ENCODE assay signal across 8 cellular contexts in the genomic region with DNA sequence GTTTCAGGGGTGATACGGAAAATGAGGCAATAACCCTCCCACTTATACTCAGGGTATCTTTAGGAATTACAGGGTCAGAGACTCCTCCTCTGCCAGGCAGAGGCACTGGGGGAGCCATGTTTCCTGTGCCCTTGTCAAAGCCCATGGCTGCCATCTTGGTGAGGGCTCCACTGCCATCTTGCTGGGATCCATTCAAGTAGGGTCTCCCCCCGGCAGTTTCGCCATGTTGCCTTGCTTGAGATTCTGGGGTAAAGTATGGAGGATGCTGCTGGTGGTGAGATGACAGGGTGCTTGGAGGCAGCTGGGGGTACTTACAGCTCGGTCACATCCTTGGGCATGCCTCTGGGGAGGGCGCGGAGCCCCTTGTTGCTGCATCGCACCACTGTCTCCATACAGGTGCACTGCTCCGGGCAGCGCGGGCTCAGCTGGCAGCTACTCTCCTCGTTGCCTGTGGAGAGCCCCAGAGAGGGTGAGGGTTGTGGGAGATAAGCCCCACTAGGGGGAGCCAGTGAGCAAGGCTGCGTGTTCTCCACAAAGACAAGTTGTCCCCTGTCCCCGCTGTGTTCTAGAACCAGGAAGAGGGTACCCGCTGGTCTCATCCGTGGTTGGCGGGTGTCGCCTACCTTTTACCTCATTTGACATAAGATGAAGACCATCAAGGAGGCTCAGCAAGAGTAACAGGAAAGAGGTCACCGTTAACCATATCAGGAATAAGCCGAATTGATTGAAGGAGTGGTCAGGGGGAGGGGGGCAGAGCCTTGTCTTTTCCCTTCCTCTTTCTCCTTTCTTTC.
DNase-seq lines count a peak whose midpoint lies in the region; ATAC-seq and TF ChIP-seq lines count a peak whose summit lies in the region.

No MANE protein-coding gene starts in this region.

- CTCF ChIA-PET in PC-9 (lab: Charles Lee): no interaction called here

- H3K4me1 ChIP-seq in PC-9 (replicated peaks; ENCODE audit: insufficient read depth): no peaks in the 10 kb centered on the region
- no peaks in the 10 kb centered on the region for H3K4me1 ChIP-seq in right lobe of liver
- no peaks in the 10 kb centered on the region for H3K4me1 ChIP-seq in transverse colon

- H3K4me2 ChIP-seq in PC-9: no peak overlapping the region

- WGBS in right lobe of liver (ENCODE audit: insufficient coverage, low coverage, low lambda C conversion rate, missing lambda C conversion rate): 35% methylated on average over 9 of the region's 19 CpGs
- 70 to 75% methylated on average over 2 to 18 of the region's 19 CpGs for WGBS in transverse colon (ENCODE audit: low coverage in 1 of 2), 2 donors

- no peaks in the 10 kb centered on the region for H3K79me2 ChIP-seq in PC-9 (ENCODE audit: low read depth)

- in situ Hi-C loops in brain microvascular endothelial cell (cut with HindIII; ENCODE audit: low pct_ligation_motif_present, low sequenced_read_pairs): no loop called here
- in situ Hi-C loops in transverse colon (cut with MboI; ENCODE audit: low pct_ligation_motif_present in 1 of 4, low pct_unique_long_range_greater_than_20kb in 1 of 4, low sequenced_read_pairs in 3 of 4): no loop called here

- no peak for TF ChIP-seq POLR2A in right lobe of liver (IDR thresholded peaks at IDR 0.05)
- TF ChIP-seq POLR2A in transverse colon (IDR thresholded peaks at IDR 0.05): no peak

- intact Hi-C loops in Right ventricle myocardium inferior (cut with DNase I) (loop anchor here (10.0 kb wide), 1 partner anchor 137 kb away; no protein-coding TSS in a partner anchor), cardiac septum (cut with DNase I) (no loop called here), PC-9 (cut with micrococcal nuclease; ENCODE audit: unreplicated experiment) (no loop called here), right lobe of liver (cut with DNase I) (no loop called here), transverse colon (cut with DNase I; ENCODE audit: low total_unique reads) (no loop called here)

- no peak for TF ChIP-seq EP300 in transverse colon (IDR thresholded peaks at IDR 0.05; ENCODE audit: low read depth)

- ATAC-seq in Right ventricle myocardium inferior (peak; percentile 64), HG03378 (IDR thresholded peaks at IDR 0.05; ENCODE audit: unreplicated experiment) (peak; percentile 53), right lobe of liver (peak; percentile 71 to 78 (median 76)), GM18870 (IDR thresholded peaks at IDR 0.05; ENCODE audit: unreplicated experiment) (no peak)

- H3K9me2 ChIP-seq in PC-9 (ENCODE audit: insufficient read depth): no peaks in the 10 kb centered on the region

- no peak for DNase-seq in Right ventricle myocardium inferior (ENCODE audit: missing footprints)
- DNase-seq in cardiac septum (ENCODE audit: low spot score): no peak
- peak in 1 of 2 experiments; percentile 15 for DNase-seq in PC-9
- no peak for DNase-seq in brain microvascular endothelial cell
- peak in 1 of 3 donors; percentile 44 for DNase-seq in right lobe of liver
- peak; percentile 24 for DNase-seq in transverse colon

- H3K27me3 ChIP-seq in PC-9 (ENCODE audit: insufficient read depth, low read depth) (peaks cover 76% of the 10 kb centered on the region), brain microvascular endothelial cell (replicated peaks) (no peaks in the 10 kb centered on the region), right lobe of liver (no peaks in the 10 kb centered on the region), transverse colon (no peaks in the 10 kb centered on the region)

- no peak overlapping the region for H2AFZ ChIP-seq in PC-9

- H3K36me3 ChIP-seq in PC-9 (ENCODE audit: low read depth) (no peaks in the 10 kb centered on the region), brain microvascular endothelial cell (replicated peaks) (no peaks in the 10 kb centered on the region), right lobe of liver (no peaks in the 10 kb centered on the region), transverse colon (no peaks in the 10 kb centered on the region)

- H3K4me3 ChIP-seq in PC-9: no peak overlapping the region
- no peak overlapping the region for H3K4me3 ChIP-seq in brain microvascular endothelial cell (ENCODE audit: low read depth, low read length)
- no peak overlapping the region for H3K4me3 ChIP-seq in right lobe of liver
- H3K4me3 ChIP-seq in transverse colon: no peak overlapping the region

- no peaks in the 10 kb centered on the region for H3F3A ChIP-seq in PC-9 (ENCODE audit: insufficient read depth, low read depth)

- no peaks in the 10 kb centered on the region for H4K20me1 ChIP-seq in PC-9 (ENCODE audit: insufficient read depth)

- no peaks in the 10 kb centered on the region for H3K9me3 ChIP-seq in PC-9 (ENCODE audit: insufficient read depth, low read depth)
- H3K9me3 ChIP-seq in right lobe of liver: no peaks in the 10 kb centered on the region
- H3K9me3 ChIP-seq in transverse colon: no peaks in the 10 kb centered on the region

- no peak overlapping the region for H3K27ac ChIP-seq in PC-9
- no peak overlapping the region for H3K27ac ChIP-seq in brain microvascular endothelial cell
- no peak overlapping the region for H3K27ac ChIP-seq in right lobe of liver
- H3K27ac ChIP-seq in transverse colon: no peak overlapping the region

- POLR2A ChIA-PET in PC-9 (lab: Charles Lee; ENCODE audit: unreplicated experiment): no interaction called here

- TF ChIP-seq CTCF in PC-9 (conservative IDR thresholded peaks at IDR 0.05): peak; percentile 68
- TF ChIP-seq CTCF in brain microvascular endothelial cell (IDR thresholded peaks at IDR 0.05; ENCODE audit: low read depth, low read length, missing control alignments): peak; percentile 74
- peak; percentile 32 to 59 (median 52) for TF ChIP-seq CTCF in right lobe of liver (IDR thresholded peaks at IDR 0.05)
- TF ChIP-seq CTCF in transverse colon (IDR thresholded peaks at IDR 0.05): peak in 3 of 5 experiments; percentile 19 to 59 (median 39)

- BruUV-seq in PC-9 (replicated peaks; lab: Mats Ljungman, UMichigan): no TSS peak
